ENCODE assay signal across 13 cellular contexts in genomic region chr11:73324665-73325035, GRCh38. TPM values are rescaled to one million over a fixed set of nuclear protein-coding genes. Genes with fewer than 3 reads are reported as not detected.
DNase-seq lines count a peak whose midpoint lies in the region; ATAC-seq and TF ChIP-seq lines count a peak whose summit lies in the region.
"Had no signal": no experiment of that assay in that cellular context is flagged by ENCODE, and none has a peak within 500 bp of the region (broad histone marks: within the 10 kb centered on the region; RNA-seq: fewer than 3 reads in every experiment).

No MANE protein-coding gene starts in this region.

- H3K27ac ChIP-seq in heart left ventricle (peak overlapping the region; percentile 49 to 99 (median 86)), colonic mucosa (peak overlapping the region; percentile 47), urinary bladder (ENCODE audit: low read depth) (peak overlapping the region; percentile 79)
- H3K27ac ChIP-seq: VCaP had no signal

- H3K36me3 Mint-ChIP-seq in neural crest cell (ENCODE audit: low read depth), result no peaks in the 10 kb centered on the region
- no peaks in the 10 kb centered on the region for H3K36me3 Mint-ChIP-seq in T-cell

- TF ChIP-seq CTCF in heart left ventricle (IDR thresholded peaks at IDR 0.05) (no peak), colonic mucosa (IDR thresholded peaks at IDR 0.05) (no peak), neural crest cell (conservative IDR thresholded peaks at IDR 0.05) (no peak)

- 85 to 91% (median 86%) methylated on average over 2 of the region's 2 CpGs for WGBS in heart left ventricle, 4 donors
- WGBS in urinary bladder, result 75% methylated on average over 2 of the region's 2 CpGs

- DNase-seq in heart left ventricle (no peak), cardiac septum (ENCODE audit: low spot score) (no peak), colonic mucosa (no peak), neural crest cell (ENCODE audit: low read depth, low spot score) (no peak), T-cell (no peak), NCI-H1105 treated with DMSO at 0.1 percent for 48 hours (lab: John Stamatoyannopoulos, UW) (no peak)
- no peak for DNase-seq in activated naive CD4-positive, alpha-beta T cell (lab: John Stamatoyannopoulos, UW)
- DNase-seq: effector CD8-positive, alpha-beta T cell; RPMI8226 had no signal

- H3K4me3 Mint-ChIP-seq in neural crest cell (peak overlapping the region; percentile 20), T-cell (no peak overlapping the region)

- H3K4me3 ChIP-seq in heart left ventricle, result no peak overlapping the region
- no peak overlapping the region for H3K4me3 ChIP-seq in colonic mucosa
- H3K4me3 ChIP-seq in urinary bladder (ENCODE audit: low read depth, low read length), result no peak overlapping the region

- peak overlapping the region; percentile 98 for H3K27ac Mint-ChIP-seq in neural crest cell (ENCODE audit: unreplicated experiment)
- no peak overlapping the region for H3K27ac Mint-ChIP-seq in T-cell
- H3K27ac Mint-ChIP-seq: activated T-helper 2 cell treated with anti-CD3 and anti-CD28 coated beads, Interferon-gamma antibody, Interleukin-2, Interleukin-4, amounts not matched to agents 10 μg/mL and 5 μg/mL and 100 μg/mL, durations not matched to agents 14 hours and 24 hours and 36 hours had no signal

- POLR2A ChIA-PET in T-cell (lab: Charles Lee), result no interaction called here

- H3K27me3 Mint-ChIP-seq in neural crest cell (ENCODE audit: low read depth), result no peaks in the 10 kb centered on the region
- H3K27me3 Mint-ChIP-seq in T-cell, result no peaks in the 10 kb centered on the region

- no peak for TF ChIP-seq POLR2A in heart left ventricle (IDR thresholded peaks at IDR 0.05)

- peak overlapping the region; percentile 35 to 41 for H3K9ac ChIP-seq in colonic mucosa (ENCODE audit: low read depth in 2 of 2, low read length in 2 of 2)

- peaks cover 31 to 97% (median 82%) of the 10 kb centered on the region in 12 donors for H3K4me1 ChIP-seq in heart left ventricle
- no peaks in the 10 kb centered on the region for H3K4me1 ChIP-seq in colonic mucosa
- H3K4me1 ChIP-seq in urinary bladder (ENCODE audit: insufficient read depth), result no peaks in the 10 kb centered on the region

- H3K9me3 ChIP-seq in heart left ventricle (no peaks in the 10 kb centered on the region), colonic mucosa (no peaks in the 10 kb centered on the region)

- peaks cover 79% of the 10 kb centered on the region for H3K4me1 Mint-ChIP-seq in neural crest cell
- H3K4me1 Mint-ChIP-seq in T-cell, result peaks cover 6 to 10% (median 9%) of the 10 kb centered on the region in 3 donors

- H3K27me3 ChIP-seq in heart left ventricle (no peaks in the 10 kb centered on the region), colonic mucosa (no peaks in the 10 kb centered on the region)

- ATAC-seq in heart left ventricle (no peak), T-cell (replicated peaks in 1 of 4) (no peak)

- H3K9me3 Mint-ChIP-seq in neural crest cell (no peaks in the 10 kb centered on the region), T-cell (no peaks in the 10 kb centered on the region)
- H3K9me3 Mint-ChIP-seq: activated T-helper 2 cell treated with anti-CD3 and anti-CD28 coated beads, Interferon-gamma antibody, Interleukin-2, Interleukin-4, amounts not matched to agents 10 μg/mL and 5 μg/mL and 100 μg/mL, durations not matched to agents 14 hours and 24 hours and 36 hours had no signal

- H3K36me3 ChIP-seq in heart left ventricle (peaks cover 0 to 10% (median 0%) of the 10 kb centered on the region in 9 donors), colonic mucosa (no peaks in the 10 kb centered on the region), urinary bladder (ENCODE audit: insufficient read depth) (no peaks in the 10 kb centered on the region)

- CTCF ChIA-PET in T-cell (lab: Charles Lee), result no interaction called here

- intact Hi-C loops in heart left ventricle (cut with DNase I), result no loop called here
- intact Hi-C loops in cardiac septum (cut with DNase I), result no loop called here
- intact Hi-C loops in colonic mucosa (cut with DNase I), result no loop called here

RNA-seq across cellular contexts. Expression of gene ARHGEF17, which starts 16.6 kb away (rescaled TPM):
- 10 to 100 TPM; 47.0 to 83.9 (median 56.5) TPM for total RNA-seq in heart left ventricle
- polyA plus RNA-seq in heart left ventricle, result 10 to 100 TPM; 27.5 to 60.0 TPM
- total RNA-seq in cardiac septum, result 82.6 TPM
- 10 to 100 TPM in 1 of 2 donors, 1 to 10 TPM in 1; 8.6 to 13.4 TPM for total RNA-seq in colonic mucosa
- total RNA-seq in neural crest cell, result 51.3 and 55.7 TPM in 2 replicates
- total RNA-seq in urinary bladder, result 30.7 TPM
- 69.8 TPM for polyA plus RNA-seq in urinary bladder
- 1 to 10 TPM in 1 of 5 donors, under 1 TPM in 4; 0.23 to 1.0 (median 0.49) TPM for total RNA-seq in T-cell

RNA-seq across cellular contexts. Expression of gene RELT, which starts 51.5 kb away (rescaled TPM):
- 10 to 100 TPM in 1 of 9 donors, 1 to 10 TPM in 8; 1.0 to 13.9 (median 2.6) TPM for total RNA-seq in heart left ventricle
- polyA plus RNA-seq in heart left ventricle, result 1 to 10 TPM; 1.3 to 7.5 TPM
- 3.8 TPM for total RNA-seq in cardiac septum
- 1 to 10 TPM; 4.0 to 7.1 TPM for total RNA-seq in colonic mucosa
- total RNA-seq in neural crest cell, result 18.4 and 20.9 TPM in 2 replicates
- 2.6 TPM for total RNA-seq in urinary bladder
- 2.7 TPM for polyA plus RNA-seq in urinary bladder
- total RNA-seq in T-cell, result 100 to 1,000 TPM in 1 of 5 donors, 10 to 100 TPM in 4; 15.6 to 113 (median 19.9) TPM

RNA-seq across cellular contexts. Expression of gene P2RY6, which starts 52.5 kb away (rescaled TPM):
- total RNA-seq in heart left ventricle (10 to 100 TPM in 1 of 9 donors, 1 to 10 TPM in 7, under 1 TPM in 1; 0.56 to 17.7 (median 2.0) TPM), cardiac septum (6.9 TPM), colonic mucosa (1 to 10 TPM in 1 of 2 donors, under 1 TPM in 1; 0.91 to 1.4 TPM), neural crest cell (not detected in 2 replicates), urinary bladder (0.90 TPM), T-cell (1 to 10 TPM in 1 of 5 donors, not detected in 4; 1.4 TPM)
- polyA plus RNA-seq in heart left ventricle (1 to 10 TPM; 1.2 to 2.3 TPM), urinary bladder (2.6 TPM)
- total RNA-seq: activated T-helper 2 cell treated with anti-CD3 and anti-CD28 coated beads, Interferon-gamma antibody, Interleukin-2, Interleukin-4, amounts not matched to agents 10 μg/mL and 5 μg/mL and 100 μg/mL, durations not matched to agents 14 hours and 24 hours and 36 hours; HT1080 had no signal

Comparison
In these comparisons a context has a peak if more than half of its experiments do, and no peak if none do; other contexts are left out.
1. RNA of gene ARHGEF17, which starts 16.6 kb away (total RNA-seq): 82.6 TPM in cardiac septum (single experiment), 47.0 to 83.9 TPM in heart left ventricle, 51.3 to 55.7 TPM in neural crest cell, 30.7 TPM in urinary bladder (single experiment) and 8.6 to 13.4 TPM in colonic mucosa; 0.23 to 1.0 TPM in T-cell; every median in the first group is over 4 times any median in the second.
2. Peak in every context shown above with its lines, with median percentiles within 50 percentile points of each other: H3K27ac ChIP-seq.